1 cellular context compared by ENCODE assay signal in the genomic region with DNA sequence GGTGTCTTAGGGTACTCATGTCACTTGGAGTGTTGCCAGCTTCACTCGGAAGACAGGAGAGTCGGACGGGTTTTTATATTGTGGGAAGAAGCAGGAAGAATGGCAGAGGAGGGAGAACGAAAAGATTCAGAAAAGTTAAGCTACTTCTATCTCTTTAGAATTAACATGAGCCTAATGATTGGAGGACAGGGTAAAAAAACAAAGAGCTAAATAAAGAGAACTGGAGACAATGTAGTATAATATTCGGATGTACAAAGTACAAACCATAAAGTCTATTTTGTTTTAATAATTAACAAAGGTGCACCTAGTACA.
TF ChIP-seq lines count a peak whose summit lies in the region.

No MANE protein-coding gene starts in this region.

TF ChIP-seq in liver, 16 proteins besides CTCF, POLR2A, EP300 and RAD21 (continued from another document):
- TF ChIP-seq, protein P1, sequence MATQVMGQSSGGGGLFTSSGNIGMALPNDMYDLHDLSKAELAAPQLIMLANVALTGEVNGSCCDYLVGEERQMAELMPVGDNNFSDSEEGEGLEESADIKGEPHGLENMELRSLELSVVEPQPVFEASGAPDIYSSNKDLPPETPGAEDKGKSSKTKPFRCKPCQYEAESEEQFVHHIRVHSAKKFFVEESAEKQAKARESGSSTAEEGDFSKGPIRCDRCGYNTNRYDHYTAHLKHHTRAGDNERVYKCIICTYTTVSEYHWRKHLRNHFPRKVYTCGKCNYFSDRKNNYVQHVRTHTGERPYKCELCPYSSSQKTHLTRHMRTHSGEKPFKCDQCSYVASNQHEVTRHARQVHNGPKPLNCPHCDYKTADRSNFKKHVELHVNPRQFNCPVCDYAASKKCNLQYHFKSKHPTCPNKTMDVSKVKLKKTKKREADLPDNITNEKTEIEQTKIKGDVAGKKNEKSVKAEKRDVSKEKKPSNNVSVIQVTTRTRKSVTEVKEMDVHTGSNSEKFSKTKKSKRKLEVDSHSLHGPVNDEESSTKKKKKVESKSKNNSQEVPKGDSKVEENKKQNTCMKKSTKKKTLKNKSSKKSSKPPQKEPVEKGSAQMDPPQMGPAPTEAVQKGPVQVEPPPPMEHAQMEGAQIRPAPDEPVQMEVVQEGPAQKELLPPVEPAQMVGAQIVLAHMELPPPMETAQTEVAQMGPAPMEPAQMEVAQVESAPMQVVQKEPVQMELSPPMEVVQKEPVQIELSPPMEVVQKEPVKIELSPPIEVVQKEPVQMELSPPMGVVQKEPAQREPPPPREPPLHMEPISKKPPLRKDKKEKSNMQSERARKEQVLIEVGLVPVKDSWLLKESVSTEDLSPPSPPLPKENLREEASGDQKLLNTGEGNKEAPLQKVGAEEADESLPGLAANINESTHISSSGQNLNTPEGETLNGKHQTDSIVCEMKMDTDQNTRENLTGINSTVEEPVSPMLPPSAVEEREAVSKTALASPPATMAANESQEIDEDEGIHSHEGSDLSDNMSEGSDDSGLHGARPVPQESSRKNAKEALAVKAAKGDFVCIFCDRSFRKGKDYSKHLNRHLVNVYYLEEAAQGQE (IDR thresholded peaks at IDR 0.05): no peak
- no peak for TF ChIP-seq YY1 (IDR thresholded peaks at IDR 0.05)
- TF ChIP-seq, protein P2, sequence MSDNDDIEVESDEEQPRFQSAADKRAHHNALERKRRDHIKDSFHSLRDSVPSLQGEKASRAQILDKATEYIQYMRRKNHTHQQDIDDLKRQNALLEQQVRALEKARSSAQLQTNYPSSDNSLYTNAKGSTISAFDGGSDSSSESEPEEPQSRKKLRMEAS (IDR thresholded peaks at IDR 0.05): no peak
